In the genomic region with DNA sequence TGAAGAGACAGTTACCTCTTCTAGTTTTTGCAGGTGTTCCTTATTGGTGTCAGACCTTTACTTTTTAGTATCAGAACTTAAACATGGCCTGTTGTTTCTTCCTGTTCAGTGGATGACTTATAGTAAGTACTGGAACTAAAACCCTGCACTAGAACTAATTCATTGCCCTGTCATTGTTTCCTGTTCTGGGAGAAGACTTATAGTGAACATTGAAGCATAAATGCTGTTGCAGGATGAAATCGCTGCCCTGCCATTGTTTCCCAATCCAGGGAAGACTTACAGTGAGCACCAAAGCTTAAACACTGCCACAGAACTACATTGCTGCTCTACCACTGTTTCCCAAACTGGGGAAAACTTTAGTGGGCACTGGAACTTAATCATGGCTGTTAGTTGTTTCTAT, we compare ENCODE assay signal across 21 cellular contexts. TPM values are rescaled to one million over a fixed set of nuclear protein-coding genes. Genes with fewer than 3 reads are reported as not detected.
DNase-seq lines count a peak whose midpoint lies in the region; ATAC-seq, FAIRE-seq and TF ChIP-seq lines count a peak whose summit lies in the region.
"Had no signal": no experiment of that assay in that cellular context is flagged by ENCODE, and none has a peak within 500 bp of the region (broad histone marks: within the 10 kb centered on the region; RNA-seq: fewer than 3 reads in every experiment).

No MANE protein-coding gene starts in this region.

- no peaks in the 10 kb centered on the region for H3K27me3 ChIP-seq in upper lobe of left lung

- POLR2A ChIA-PET in A549 (lab: Yijun Ruan, JAX) = no interaction called here

- TF ChIP-seq RAD21 in A549 (conservative IDR thresholded peaks at IDR 0.05 in 1 of 2, IDR thresholded peaks at IDR 0.05 in 1 of 2) = no peak

- H3K27ac ChIP-seq in A549 (peak overlapping the region; percentile 59 to 61; a peak in 5 of 6 replicates), upper lobe of left lung (no peak overlapping the region)

- TF ChIP-seq POLR2A in A549 (IDR thresholded peaks at IDR 0.05; ENCODE audit: low read length) (no peak), H54 (IDR thresholded peaks at IDR 0.05; ENCODE audit: low read depth, low read length) (no peak), upper lobe of left lung (IDR thresholded peaks at IDR 0.05) (no peak)

- DNase-seq in A549 (ENCODE audit: low read depth in 1 of 2, low spot score in 1 of 2) (no peak), H54 (ENCODE audit: insufficient read length, low spot score) (no peak), dermis blood vessel endothelial cell (peak; percentile 30), epithelial cell of esophagus (ENCODE audit: low read depth) (peak; percentile 18), upper lobe of left lung (no peak), cardiac septum (ENCODE audit: low spot score) (no peak)
- DNase-seq: 8988T; C1 segment of cervical spinal cord; CD8-positive, alpha-beta T cell; DMS 273 treated with DMSO at 0.1 percent for 48 hours; DMS53; DMS79 treated with DMSO at 0.1 percent for 48 hours; GF-D8; HFFc6 had no signal

- H3K9me3 ChIP-seq in A549 (peaks cover 2% of the 10 kb centered on the region; the same call in 1 of the 3 replicates), upper lobe of left lung (no peaks in the 10 kb centered on the region)
- H3K9me3 ChIP-seq: HAP-1 had no signal

- TF ChIP-seq EP300 in A549 (IDR thresholded peaks at IDR 0.05) (no peak), upper lobe of left lung (IDR thresholded peaks at IDR 0.05) (no peak)

- H3K4me1 ChIP-seq in A549 (peaks cover 25% of the 10 kb centered on the region), upper lobe of left lung (no peaks in the 10 kb centered on the region)
- H3K4me1 ChIP-seq: HAP-1 had no signal

- FAIRE-seq in A549 (lab: Jason Lieb, UNC) (no peak), H54 (lab: Jason Lieb, UNC) (peak; percentile 38)
- FAIRE-seq: D721Med, GM12891, GM18507 had no signal

- TF ChIP-seq CTCF in A549 (IDR thresholded peaks at IDR 0.05) (no peak), epithelial cell of esophagus (IDR thresholded peaks at IDR 0.05; ENCODE audit: insufficient read depth, low read depth, low read length, missing control alignments) (no peak), upper lobe of left lung (IDR thresholded peaks at IDR 0.05) (no peak)

- ATAC-seq in A549 (no peak), GM18873 (IDR thresholded peaks at IDR 0.05; ENCODE audit: low FRiP score, unreplicated experiment) (no peak), upper lobe of left lung (ENCODE audit: low FRiP score in 2 of 2) (no peak), HG03139 (IDR thresholded peaks at IDR 0.05; ENCODE audit: unreplicated experiment) (no peak)
- ATAC-seq: CD8-positive, alpha-beta T cell; GM23338 had no signal

- CTCF ChIA-PET in A549 (lab: Yijun Ruan, JAX) = interaction anchor here (1.7 kb wide), 1 partner anchor 77 kb away, joined by 5 read pairs; no protein-coding TSS in a partner anchor

- H3K4me3 ChIP-seq in A549 = no peak overlapping the region
- H3K4me3 ChIP-seq in epithelial cell of esophagus (ENCODE audit: low read length) = no peak overlapping the region
- no peak overlapping the region for H3K4me3 ChIP-seq in upper lobe of left lung
- H3K4me3 ChIP-seq: GM23338, HAP-1 had no signal

- no peak overlapping the region for H3K4me2 ChIP-seq in A549
- H3K4me2 ChIP-seq: GM23338 had no signal

- H3K36me3 ChIP-seq in upper lobe of left lung = no peaks in the 10 kb centered on the region
- H3K36me3 ChIP-seq: HAP-1 had no signal

- intact Hi-C loops in cardiac septum (cut with DNase I) = no loop called here

- WGBS in A549 (ENCODE audit: missing lambda C conversion rate) = 44% methylated on average over 1 of the region's 1 CpG
- WGBS in upper lobe of left lung, 2 donors = 71 to 77% methylated on average over 1 of the region's 1 CpG

TF ChIP-seq in A549, 52 proteins besides CTCF, POLR2A, EP300 and RAD21:
- TF ChIP-seq RFX5 (IDR thresholded peaks at IDR 0.05) (no peak), FOXS1 (CRISPR knock-in tag; IDR thresholded peaks at IDR 0.05) (no peak), E2F6 (IDR thresholded peaks at IDR 0.05; ENCODE audit: borderline replicate concordance, low read depth) (no peak), MAFK (IDR thresholded peaks at IDR 0.05; ENCODE audit: partially characterized antibody) (no peak), SREBF2 (IDR thresholded peaks at IDR 0.05) (no peak), CEBPB (IDR thresholded peaks at IDR 0.05) (no peak), TP53 (CRISPR knock-in tag; IDR thresholded peaks at IDR 0.05) (no peak), CHD4 (IDR thresholded peaks at IDR 0.05; ENCODE audit: borderline replicate concordance) (no peak), POLR2AphosphoS2 (conservative IDR thresholded peaks at IDR 0.05; ENCODE audit: low read length) (no peak), KDM1A (IDR thresholded peaks at IDR 0.05; ENCODE audit: low read depth) (no peak), CHD2 (IDR thresholded peaks at IDR 0.05; ENCODE audit: low read length, partially characterized antibody) (no peak), MYC (IDR thresholded peaks at IDR 0.05; ENCODE audit: borderline replicate concordance, low read length) (no peak), ESRRA (IDR thresholded peaks at IDR 0.05; ENCODE audit: borderline replicate concordance, low read length) (no peak), HOXA7 (CRISPR knock-in tag; IDR thresholded peaks at IDR 0.05) (no peak), PBX3 (IDR thresholded peaks at IDR 0.05) (no peak), EHMT2 (IDR thresholded peaks at IDR 0.05; ENCODE audit: low read depth) (no peak), FOSL2 (IDR thresholded peaks at IDR 0.05) (no peak), FOSL2 (CRISPR knock-in tag; IDR thresholded peaks at IDR 0.05) (no peak)

RNA-seq across cellular contexts. Expression of gene IPMK, which starts 13.1 kb away (rescaled TPM):
- polyA plus RNA-seq in A549 (2011; rRNA removed) (3.7 and 5.6 TPM in 2 replicates), A549 (2017; fragmentation: RNase III; extraction: RNeasy Plus Mini Kit Qiagen cat#74134 plus additional on column Dnase treatment) (2.9 to 3.2 TPM (median 3.0 TPM) in 3 replicates)
- polyA plus RNA-seq in A549 (2012; cell fraction: cytosol; rRNA removed) = 0.59 and 0.74 TPM in 2 replicates
- polyA plus RNA-seq in A549 (2012; cell fraction: nucleus; rRNA removed) = 0.37 and 0.65 TPM in 2 replicates
- 2.1 and 2.7 TPM in 2 replicates for polyA minus RNA-seq in A549 (2011; rRNA and poly(A)+ RNA removed)
- total RNA-seq in dermis blood vessel endothelial cell (6.7 and 7.8 TPM in 2 replicates), upper lobe of left lung (10 to 100 TPM in 1 of 6 donors, 1 to 10 TPM in 5; 2.6 to 10.7 (median 5.7) TPM), cardiac septum (3.0 TPM)

RNA-seq across cellular contexts. Expression of gene CISD1, which starts 14.3 kb away (rescaled TPM):
- polyA plus RNA-seq in A549 (2011; rRNA removed) (102 and 111 TPM in 2 replicates), A549 (2017; fragmentation: RNase III; extraction: RNeasy Plus Mini Kit Qiagen cat#74134 plus additional on column Dnase treatment) (43.5 to 48.6 TPM (median 48.1 TPM) in 3 replicates)
- 22.7 and 26.3 TPM in 2 replicates for polyA plus RNA-seq in A549 (2012; cell fraction: cytosol; rRNA removed)
- 5.6 and 7.2 TPM in 2 replicates for polyA plus RNA-seq in A549 (2012; cell fraction: nucleus; rRNA removed)
- 3.9 and 7.8 TPM in 2 replicates for polyA minus RNA-seq in A549 (2011; rRNA and poly(A)+ RNA removed)
- total RNA-seq in dermis blood vessel endothelial cell (33.5 and 50.4 TPM in 2 replicates), upper lobe of left lung (10 to 100 TPM in 4 of 6 donors, 1 to 10 TPM in 2; 6.3 to 19.4 (median 13.8) TPM), cardiac septum (149 TPM)

Comparison
In these comparisons a context has a peak if more than half of its experiments do, and no peak if none do; other contexts are left out.
1. DNase-seq: peak in dermis blood vessel endothelial cell (single experiment) and epithelial cell of esophagus (single experiment); none in A549 (0 of 2), H54 (single experiment), upper lobe of left lung (0 of 2) and cardiac septum (single experiment).
2. H3K27ac ChIP-seq: peak in A549 (2 of 2); none in upper lobe of left lung (0 of 4).